In genomic region chr4:183074288-183074990, GRCh38 we compare ENCODE assay signal across 12 cellular contexts. TPM values are rescaled to one million over a fixed set of nuclear protein-coding genes. Genes with fewer than 3 reads are reported as not detected.
DNase-seq lines count a peak whose midpoint lies in the region.
"Had no signal": no experiment of that assay in that cellular context is flagged by ENCODE, and none has a peak within 500 bp of the region (broad histone marks: within the 10 kb centered on the region; RNA-seq: fewer than 3 reads in every experiment).

No MANE protein-coding gene starts in this region.

- no peak overlapping the region for H3K4me3 ChIP-seq in neuronal stem cell (ENCODE audit: low read length in 2 of 2)
- H3K4me3 ChIP-seq: suprapubic skin had no signal

- H3K27ac Mint-ChIP-seq in activated T-cell treated with anti-CD3 and anti-CD28 coated beads, Interleukin-2, amount 50 U/mL, for 24 hours, result no peak overlapping the region
- H3K27ac Mint-ChIP-seq: activated CD4-positive, alpha-beta T cell treated with anti-CD3 and anti-CD28 coated beads, Interleukin-2, amount 10 ng/mL, durations not matched to agents 24 days and 14 days had no signal

- H3K27me3 ChIP-seq in neuronal stem cell (ENCODE audit: control insufficient read depth in 3 of 3, insufficient read depth in 3 of 3, low read depth in 1 of 3, low read length in 3 of 3), result no peaks in the 10 kb centered on the region
- H3K27me3 ChIP-seq: suprapubic skin had no signal

- peaks cover 0 to 6% of the 10 kb centered on the region in 2 donors for H3K9me3 ChIP-seq in neuronal stem cell (replicated peaks in 1 of 2; ENCODE audit: control insufficient read depth in 2 of 2, insufficient read depth in 1 of 2, low read depth in 1 of 2, low read length in 2 of 2)
- H3K9me3 ChIP-seq: suprapubic skin had no signal

- H2AFZ ChIP-seq in neuronal stem cell (ENCODE audit: low read length), result no peak overlapping the region

- peak overlapping the region; percentile 33 for H3K18ac ChIP-seq in neuronal stem cell (ENCODE audit: low read length)

- H3K9me3 Mint-ChIP-seq in activated T-cell treated with anti-CD3 and anti-CD28 coated beads, Interleukin-2, amount 50 U/mL, for 24 hours, result peaks cover 10% of the 10 kb centered on the region
- H3K9me3 Mint-ChIP-seq: activated CD4-positive, alpha-beta T cell treated with anti-CD3 and anti-CD28 coated beads, Interleukin-2, amount 10 ng/mL, durations not matched to agents 24 days and 14 days had no signal

- intact Hi-C loops in posterior cingulate gyrus (cut with DNase I), result loop anchor here (10.0 kb wide), 2 partner anchors 140 to 330 kb away; no protein-coding TSS in a partner anchor

- H2BK15ac ChIP-seq in neuronal stem cell (ENCODE audit: low read length), result no peak overlapping the region

- no peak overlapping the region for H3K4me3 Mint-ChIP-seq in activated T-cell treated with anti-CD3 and anti-CD28 coated beads, Interleukin-2, amount 50 U/mL, for 24 hours
- H3K4me3 Mint-ChIP-seq: activated CD4-positive, alpha-beta T cell treated with anti-CD3 and anti-CD28 coated beads, Interleukin-2, amount 10 ng/mL, durations not matched to agents 24 days and 14 days had no signal

- H3K23ac ChIP-seq in neuronal stem cell (ENCODE audit: low read depth, low read length, poor library complexity), result no peak overlapping the region

- H3K4me1 ChIP-seq in neuronal stem cell (ENCODE audit: control insufficient read depth in 2 of 2, insufficient read depth in 1 of 2, low read depth in 1 of 2, low read length in 2 of 2), result peaks cover 3 to 4% of the 10 kb centered on the region in 2 donors
- H3K4me1 ChIP-seq: suprapubic skin had no signal

- no peak overlapping the region for H3K9ac ChIP-seq in neuronal stem cell (ENCODE audit: low read depth, low read length, poor library complexity)

- no peak overlapping the region for H3K4me2 ChIP-seq in neuronal stem cell (ENCODE audit: insufficient read depth, low read length, poor library complexity, severe bottlenecking)

- H3K14ac ChIP-seq in neuronal stem cell (ENCODE audit: low read length), result no peak overlapping the region

- no peak overlapping the region for H2BK12ac ChIP-seq in neuronal stem cell (ENCODE audit: low read length)

- peaks cover 2% of the 10 kb centered on the region for H3K79me1 ChIP-seq in neuronal stem cell (ENCODE audit: low read depth, low read length)

- DNase-seq in EL (peak; percentile 79), M059J (ENCODE audit: low read depth) (peak; percentile 20), glomerular visceral epithelial cell (ENCODE audit: extremely low spot score) (peak; percentile 28), neuronal stem cell (ENCODE audit: low spot score) (no peak), OCI-M2 (lab: John Stamatoyannopoulos, UW; ENCODE audit: unreplicated experiment) (no peak), posterior cingulate gyrus (no peak)
- no peak for DNase-seq in activated T-cell treated with anti-CD3 and anti-CD28 coated beads, Interleukin-2, amount 50 U/mL, for 24 hours
- no peak for DNase-seq in central memory CD4-positive, alpha-beta T cell
- DNase-seq: cortex of kidney; NK-92 treated with Interleukin-12 subunit alpha and Interleukin-12 subunit beta, amount 100 ng/mL, for 24 hours had no signal

- H3K4me1 Mint-ChIP-seq in activated T-cell treated with anti-CD3 and anti-CD28 coated beads, Interleukin-2, amount 50 U/mL, for 24 hours (ENCODE audit: low read depth), result no peaks in the 10 kb centered on the region

- WGBS in neuronal stem cell (ENCODE audit: extremely low coverage in 2 of 2, insufficient read length in 2 of 2, insufficient replicate concordance in 1 of 2), 2 donors, result no CpG with 5 or more reads among the region's 7 CpGs

- no peaks in the 10 kb centered on the region for H3K36me3 ChIP-seq in neuronal stem cell (replicated peaks in 1 of 2; ENCODE audit: control insufficient read depth in 2 of 2, insufficient read depth in 2 of 2, low read length in 2 of 2)
- H3K36me3 ChIP-seq: suprapubic skin had no signal

- no peak overlapping the region for H4K8ac ChIP-seq in neuronal stem cell (ENCODE audit: low read depth, low read length)

- H2BK120ac ChIP-seq in neuronal stem cell (ENCODE audit: low read depth, low read length), result no peak overlapping the region

- H3K36me3 Mint-ChIP-seq in activated T-cell treated with anti-CD3 and anti-CD28 coated beads, Interleukin-2, amount 50 U/mL, for 24 hours (ENCODE audit: low read depth), result no peaks in the 10 kb centered on the region

- no peak overlapping the region for H2BK5ac ChIP-seq in neuronal stem cell (ENCODE audit: low read length)

- no peak overlapping the region for H3K27ac ChIP-seq in neuronal stem cell (replicated peaks; ENCODE audit: low read length)
- H3K27ac ChIP-seq: suprapubic skin had no signal

- no peak overlapping the region for H2AK5ac ChIP-seq in neuronal stem cell (ENCODE audit: low read depth, low read length)

- H3K27me3 Mint-ChIP-seq in activated T-cell treated with anti-CD3 and anti-CD28 coated beads, Interleukin-2, amount 50 U/mL, for 24 hours, result peaks cover 17% of the 10 kb centered on the region

- no peak overlapping the region for H4K91ac ChIP-seq in neuronal stem cell (ENCODE audit: low read depth, low read length, poor library complexity)

- no peak overlapping the region for H3K4ac ChIP-seq in neuronal stem cell (ENCODE audit: low read length)

RNA-seq across cellular contexts. Expression of gene WWC2, which starts 24.6 kb away (rescaled TPM):
- 9.0 and 16.7 TPM in 2 replicates for total RNA-seq in M059J (2014; rRNA removed; shearing (Covaris generic))
- 24.2 TPM for polyA plus RNA-seq in neuronal stem cell (2013, experiment 1 of 2)
- 24.7 TPM for polyA plus RNA-seq in neuronal stem cell (2013, experiment 2 of 2)

Comparison
In these comparisons a context has a peak if more than half of its experiments do, and no peak if none do; other contexts are left out.
1. DNase-seq: peak in EL (single experiment), M059J (single experiment) and glomerular visceral epithelial cell (single experiment); none in neuronal stem cell (single experiment), activated T-cell treated with anti-CD3 and anti-CD28 coated beads, Interleukin-2, amount 50 U/mL, for 24 hours (single experiment), OCI-M2 (single experiment), central memory CD4-positive, alpha-beta T cell (single experiment) and posterior cingulate gyrus (0 of 10).